ENCODE assay signal across 23 cellular contexts in the genomic region with DNA sequence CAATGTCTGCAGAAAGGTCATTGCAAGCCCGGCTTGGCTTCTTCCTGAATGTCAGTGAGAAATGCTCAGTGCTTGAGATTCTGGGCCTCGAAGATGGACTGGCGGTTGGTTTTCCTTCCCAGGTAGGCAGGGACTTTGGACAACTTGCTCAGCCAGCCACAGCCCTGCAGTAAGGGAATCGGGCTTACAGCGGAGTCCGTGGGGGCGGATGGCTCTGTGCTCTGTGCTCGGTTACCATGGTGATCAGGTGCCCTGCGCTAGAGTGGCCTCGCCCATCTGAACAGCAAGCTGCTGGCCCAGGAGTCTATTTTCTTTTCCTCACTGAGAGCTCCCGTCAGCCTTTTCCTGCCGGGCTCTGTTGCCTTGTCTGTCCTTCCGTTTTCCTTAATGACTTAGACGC.
A peak's percentile ranks its signal among the peaks of the same experiment; 100 is the strongest.
DNase-seq lines count a peak whose midpoint lies in the region; ATAC-seq and TF ChIP-seq lines count a peak whose summit lies in the region.
"Had no signal": no experiment of that assay in that cellular context is flagged by ENCODE, and none has a peak within 500 bp of the region (broad histone marks: within the 10 kb centered on the region; RNA-seq: fewer than 3 reads in every experiment).

No MANE protein-coding gene starts in this region.

- H3K4me1 ChIP-seq in body of pancreas (no peaks in the 10 kb centered on the region), colonic mucosa (no peaks in the 10 kb centered on the region), psoas muscle (peaks cover 4% of the 10 kb centered on the region)
- H3K4me1 ChIP-seq: esophagus muscularis mucosa, gastroesophageal sphincter, HAP-1 had no signal

- H3K4me3 ChIP-seq in body of pancreas, result no peak overlapping the region
- H3K4me3 ChIP-seq in colonic mucosa, result no peak overlapping the region
- H3K4me3 ChIP-seq in psoas muscle, result no peak overlapping the region
- H3K4me3 ChIP-seq: esophagus muscularis mucosa, gastroesophageal sphincter, GM12878, HAP-1, lung, ovary had no signal

- H3K36me3 ChIP-seq in body of pancreas (replicated peaks in 1 of 2; ENCODE audit: insufficient read depth in 1 of 2, low read depth in 2 of 2) (peaks cover 0 to 7% of the 10 kb centered on the region in 2 donors), colonic mucosa (peaks cover 8% of the 10 kb centered on the region), psoas muscle (ENCODE audit: insufficient read depth in 1 of 2, low read depth in 1 of 2) (peaks cover 0 to 57% of the 10 kb centered on the region in 2 donors)
- H3K36me3 ChIP-seq: ovary had no signal

- WGBS in body of pancreas, 2 donors, result 84% methylated on average over 13 to 14 of the region's 14 CpGs
- 85 to 88% (median 87%) methylated on average over 14 of the region's 14 CpGs for WGBS in psoas muscle, 3 donors

- no peak overlapping the region for H3K27ac ChIP-seq in body of pancreas
- no peak overlapping the region for H3K27ac ChIP-seq in colonic mucosa
- no peak overlapping the region for H3K27ac ChIP-seq in psoas muscle
- H3K27ac ChIP-seq: esophagus muscularis mucosa, gastroesophageal sphincter, KMS-11, ovary had no signal

- no peak overlapping the region for H3K9ac ChIP-seq in colonic mucosa (ENCODE audit: low read depth in 2 of 2, low read length in 2 of 2)
- H3K9ac ChIP-seq: KMS-11 had no signal

- ATAC-seq in body of pancreas (no peak), left lobe of liver (peak; percentile 20), psoas muscle (no peak)
- ATAC-seq: gastroesophageal sphincter; GM12878; stimulated activated naive CD8-positive, alpha-beta T cell treated with anti-CD3 and anti-CD28 coated beads, Interleukin-15, amount 100 ng/mL, for 72 hours had no signal

- no peak for TF ChIP-seq POLR2A in body of pancreas (IDR thresholded peaks at IDR 0.05)

- H3K27me3 ChIP-seq in body of pancreas (no peaks in the 10 kb centered on the region), colonic mucosa (no peaks in the 10 kb centered on the region), psoas muscle (ENCODE audit: insufficient read depth in 3 of 3, low read length in 2 of 3) (no peaks in the 10 kb centered on the region)
- H3K27me3 ChIP-seq: esophagus muscularis mucosa, gastroesophageal sphincter, ovary had no signal

- intact Hi-C loops in body of pancreas (cut with DNase I), result no loop called here
- intact Hi-C loops in colonic mucosa (cut with DNase I), result no loop called here
- intact Hi-C loops in psoas muscle (cut with DNase I), result no loop called here

- DNase-seq in DMS79 treated with DMSO at 0.1 percent for 48 hours (lab: John Stamatoyannopoulos, UW), result peak; percentile 34
- DNase-seq in DMS79 (lab: John Stamatoyannopoulos, UW), result no peak
- peak in 3 of 4 donors; percentile 28 to 32 (median 29) for DNase-seq in body of pancreas
- DNase-seq in left lobe of liver (ENCODE audit: low spot score), result no peak
- peak; percentile 29 for DNase-seq in superior temporal gyrus (ENCODE audit: extremely low spot score)
- DNase-seq in activated gamma-delta T cell (lab: John Stamatoyannopoulos, UW), result no peak
- no peak for DNase-seq in colonic mucosa
- DNase-seq in psoas muscle, result no peak
- DNase-seq: activated CD4-positive, alpha-beta memory T cell treated with anti-CD3 and anti-CD28 coated beads for 36 hours; activated naive CD4-positive, alpha-beta T cell treated with Interleukin-2 at 50 U/mL for 16 hours; Calu3; effector CD4-positive, alpha-beta T cell; NCI-H2081; NCI-H524 treated with DMSO at 0.1 percent for 48 hours; ovary; stimulated activated CD4-positive, alpha-beta T cell treated with anti-CD3 and anti-CD28 coated beads, Interleukin-2, amount 100 ng/mL, for 24 hours; stimulated activated naive CD8-positive, alpha-beta T cell treated with anti-CD3 and anti-CD28 coated beads, Interleukin-15, amount 100 ng/mL, for 72 hours had no signal

- no peak for TF ChIP-seq CTCF in body of pancreas (IDR thresholded peaks at IDR 0.05)
- no peak for TF ChIP-seq CTCF in colonic mucosa (IDR thresholded peaks at IDR 0.05)
- no peak for TF ChIP-seq CTCF in psoas muscle (IDR thresholded peaks at IDR 0.05)

- no peaks in the 10 kb centered on the region for H3K9me3 ChIP-seq in body of pancreas
- H3K9me3 ChIP-seq in colonic mucosa, result no peaks in the 10 kb centered on the region
- H3K9me3 ChIP-seq in psoas muscle, result no peaks in the 10 kb centered on the region
- H3K9me3 ChIP-seq: esophagus muscularis mucosa, gastroesophageal sphincter, HAP-1, ovary had no signal

Comparison
In these comparisons a context has a peak if more than half of its experiments do, and no peak if none do; other contexts are left out.
1. DNase-seq: peak in DMS79 treated with DMSO at 0.1 percent for 48 hours (single experiment), body of pancreas (3 of 4) and superior temporal gyrus (single experiment); none in DMS79 (single experiment), left lobe of liver (single experiment), activated gamma-delta T cell (single experiment), colonic mucosa (single experiment) and psoas muscle (0 of 2).